Comparison of ENCODE assay signal across 15 cellular contexts in genomic region chr4:53986062-53986461, GRCh38.
A peak's percentile ranks its signal among the peaks of the same experiment; 100 is the strongest.
DNase-seq lines count a peak whose midpoint lies in the region; ATAC-seq and TF ChIP-seq lines count a peak whose summit lies in the region.
"Had no signal": no experiment of that assay in that cellular context is flagged by ENCODE, and none has a peak within 500 bp of the region (broad histone marks: within the 10 kb centered on the region; RNA-seq: fewer than 3 reads in every experiment).

No MANE protein-coding gene starts in this region.

- no peak overlapping the region for H2AFZ ChIP-seq in IMR-90 (replicated peaks; ENCODE audit: low read length, poor library complexity)

- BruUV-seq in IMR-90 (replicated peaks; lab: Mats Ljungman, UMichigan): no TSS peak

- no peak overlapping the region for H3K27ac ChIP-seq in IMR-90 (ENCODE audit: insufficient read depth, low read length)

- peaks cover 5% of the 10 kb centered on the region; the same call in 1 of the 2 replicates for H3K4me1 ChIP-seq in IMR-90 (ENCODE audit: control insufficient read depth, insufficient read depth, low read length)
- H3K4me1 ChIP-seq: BE2C had no signal

- peaks cover 0 to 13% of the 10 kb centered on the region in 2 experiments; a peak in 2 of 4 replicates for H3K79me1 ChIP-seq in IMR-90 (ENCODE audit: low read depth in 1 of 2, low read length in 2 of 2)

- in situ Hi-C loops in IMR-90 (cut with MboI; ENCODE audit: low sequenced_read_pairs): no loop called here
- in situ Hi-C loops in KBM-7 (cut with MboI; ENCODE audit: low pct_unique_long_range_greater_than_20kb, low sequenced_read_pairs): no loop called here

- H2BK15ac ChIP-seq in IMR-90 (ENCODE audit: low read depth, low read length): no peak overlapping the region

- no peak for TF ChIP-seq POLR2A in IMR-90 (IDR thresholded peaks at IDR 0.05; ENCODE audit: low read depth, low read length)

- H3K4me3 ChIP-seq in IMR-90 (ENCODE audit: insufficient read depth, low read depth, low read length): no peak overlapping the region

- H4K91ac ChIP-seq in IMR-90 (ENCODE audit: insufficient read depth, low read depth, low read length): no peak overlapping the region

- no peaks in the 10 kb centered on the region for H3K9me3 ChIP-seq in IMR-90 (ENCODE audit: control insufficient read depth, insufficient read depth, low read length)
- H3K9me3 ChIP-seq: BE2C, Caco-2 had no signal

- no peaks in the 10 kb centered on the region for H4K20me1 ChIP-seq in IMR-90 (ENCODE audit: insufficient read depth, low read length)

- CTCF ChIA-PET in IMR-90 (lab: Yijun Ruan, JAX): interaction anchor here (1.6 kb wide), 1 partner anchor 77 kb away, joined by 3 read pairs; no protein-coding TSS in a partner anchor

- POLR2A ChIA-PET in IMR-90 (lab: Charles Lee; ENCODE audit: unreplicated experiment): no interaction called here

- H2BK20ac ChIP-seq in IMR-90 (ENCODE audit: low read depth, low read length): no peak overlapping the region

- H3K36me3 ChIP-seq in IMR-90 (ENCODE audit: control insufficient read depth, insufficient read depth, low read length): no peaks in the 10 kb centered on the region
- H3K36me3 ChIP-seq: BE2C had no signal

- intact Hi-C loops in IMR-90 (cut with micrococcal nuclease): no loop called here

- ATAC-seq in IMR-90 (ENCODE audit: low read depth): 0 out of 2 replicates have a peak, but pooled peaks have one; percentile 29
- ATAC-seq in activated CD4-positive, CD25-positive, alpha-beta regulatory T cell treated with anti-CD3 and anti-CD28 coated beads, Interleukin-2, amount 50 U/mL, for 24 hours: no peak
- no peak for ATAC-seq in HG02970 (IDR thresholded peaks at IDR 0.05; ENCODE audit: low FRiP score, unreplicated experiment)
- ATAC-seq: HepG2 had no signal

- no peak overlapping the region for H2AK5ac ChIP-seq in IMR-90 (ENCODE audit: low read depth, low read length)

- no peak overlapping the region for H2BK120ac ChIP-seq in IMR-90 (ENCODE audit: low read depth, low read length)

- H3K18ac ChIP-seq in IMR-90 (ENCODE audit: low read depth, low read length): peak overlapping the region; percentile 39; the same call in 1 of the 2 replicates

- no peak overlapping the region for H3K4ac ChIP-seq in IMR-90 (ENCODE audit: low read depth, low read length)

- TF ChIP-seq RAD21 in IMR-90 (IDR thresholded peaks at IDR 0.05; ENCODE audit: low read length): no peak

- no peak overlapping the region for H3K56ac ChIP-seq in IMR-90 (ENCODE audit: extremely low read depth, insufficient read depth, low read length)

- no peak overlapping the region for H3K4me2 ChIP-seq in IMR-90 (ENCODE audit: low read depth, low read length)

- DNase-seq in IMR-90: no peak
- peak; percentile 15 for DNase-seq in NCI-H1048 (lab: John Stamatoyannopoulos, UW)
- DNase-seq in foreskin melanocyte: peak; percentile 90
- peak; percentile 20 for DNase-seq in retina
- no peak for DNase-seq in KBM-7
- DNase-seq: ACHN; BE2C; C1 segment of cervical spinal cord; Caco-2; CD4-positive, CD25-positive, alpha-beta regulatory T cell; CD8-positive, alpha-beta memory T cell; H9 had no signal

- dilution Hi-C loops in IMR-90 (cut with HindIII; ENCODE audit: low sequenced_read_pairs, unreplicated experiment): no loop called here

- H3K14ac ChIP-seq in IMR-90 (replicated peaks; ENCODE audit: low read depth, low read length): no peak overlapping the region; the same call in 1 of the 2 replicates

- no peak for TF ChIP-seq CTCF in IMR-90 (conservative IDR thresholded peaks at IDR 0.05; ENCODE audit: low read depth, low read length)

- H3K27me3 ChIP-seq in IMR-90 (ENCODE audit: control insufficient read depth, insufficient read depth, low read length): no peaks in the 10 kb centered on the region
- H3K27me3 ChIP-seq: BE2C had no signal

- H2BK5ac ChIP-seq in IMR-90 (ENCODE audit: low read depth, low read length, poor library complexity, severe bottlenecking): no peak overlapping the region

- H3K9ac ChIP-seq in IMR-90 (ENCODE audit: low read depth, low read length): no peak overlapping the region

- peaks cover 10% of the 10 kb centered on the region for H3K9me1 ChIP-seq in IMR-90 (ENCODE audit: insufficient read depth, low read length)

- H4K8ac ChIP-seq in IMR-90 (ENCODE audit: low read depth in 2 of 2, low read length in 2 of 2): no peak overlapping the region

- no peak overlapping the region for H3K23ac ChIP-seq in IMR-90 (ENCODE audit: low read depth, low read length)

- peak overlapping the region; percentile 31; the same call in 1 of the 2 replicates for H4K5ac ChIP-seq in IMR-90 (ENCODE audit: low read depth, low read length)

- H2AK9ac ChIP-seq in IMR-90 (replicated peaks; ENCODE audit: low read depth, low read length, poor library complexity): no peak overlapping the region

TF ChIP-seq in IMR-90, 13 proteins besides CTCF, POLR2A, EP300 and RAD21:
- TF ChIP-seq SMC3 (IDR thresholded peaks at IDR 0.05; ENCODE audit: low read depth, low read length): no peak
- no peak for TF ChIP-seq MAFK (IDR thresholded peaks at IDR 0.05; ENCODE audit: low read depth, low read length)
- no peak for TF ChIP-seq MXI1 (IDR thresholded peaks at IDR 0.05; ENCODE audit: borderline replicate concordance, low read depth, low read length)
- no peak for TF ChIP-seq USF2 (IDR thresholded peaks at IDR 0.05; ENCODE audit: low read depth, low read length)
- no peak for TF ChIP-seq CEBPB (IDR thresholded peaks at IDR 0.05; ENCODE audit: low read depth, low read length)
- TF ChIP-seq FOS (IDR thresholded peaks at IDR 0.05; ENCODE audit: low read depth, low read length): no peak
- no peak for TF ChIP-seq NFE2L2 (IDR thresholded peaks at IDR 0.05; ENCODE audit: low read depth, low read length)
- no peak for TF ChIP-seq MAZ (IDR thresholded peaks at IDR 0.05; ENCODE audit: borderline replicate concordance, low read depth, low read length)
- no peak for TF ChIP-seq CHD1 (IDR thresholded peaks at IDR 0.05; ENCODE audit: low read depth, low read length)
- no peak for TF ChIP-seq ELK1 (IDR thresholded peaks at IDR 0.05; ENCODE audit: borderline replicate concordance, low read depth, low read length)
- TF ChIP-seq RFX5 (IDR thresholded peaks at IDR 0.05; ENCODE audit: low read depth, low read length): no peak
- TF ChIP-seq BHLHE40 (IDR thresholded peaks at IDR 0.05; ENCODE audit: low read depth, low read length): no peak
- TF ChIP-seq RCOR1 (IDR thresholded peaks at IDR 0.05; ENCODE audit: insufficient replicate concordance, low read length): no peak
TF ChIP-seq in IMR-90: peak in this region for 0.

Comparison
In these comparisons a context has a peak if more than half of its experiments do, and no peak if none do; other contexts are left out.
1. DNase-seq: peak in NCI-H1048 (single experiment), foreskin melanocyte (single experiment) and retina (single experiment); none in IMR-90 (single experiment) and KBM-7 (single experiment).